In the genomic region with DNA sequence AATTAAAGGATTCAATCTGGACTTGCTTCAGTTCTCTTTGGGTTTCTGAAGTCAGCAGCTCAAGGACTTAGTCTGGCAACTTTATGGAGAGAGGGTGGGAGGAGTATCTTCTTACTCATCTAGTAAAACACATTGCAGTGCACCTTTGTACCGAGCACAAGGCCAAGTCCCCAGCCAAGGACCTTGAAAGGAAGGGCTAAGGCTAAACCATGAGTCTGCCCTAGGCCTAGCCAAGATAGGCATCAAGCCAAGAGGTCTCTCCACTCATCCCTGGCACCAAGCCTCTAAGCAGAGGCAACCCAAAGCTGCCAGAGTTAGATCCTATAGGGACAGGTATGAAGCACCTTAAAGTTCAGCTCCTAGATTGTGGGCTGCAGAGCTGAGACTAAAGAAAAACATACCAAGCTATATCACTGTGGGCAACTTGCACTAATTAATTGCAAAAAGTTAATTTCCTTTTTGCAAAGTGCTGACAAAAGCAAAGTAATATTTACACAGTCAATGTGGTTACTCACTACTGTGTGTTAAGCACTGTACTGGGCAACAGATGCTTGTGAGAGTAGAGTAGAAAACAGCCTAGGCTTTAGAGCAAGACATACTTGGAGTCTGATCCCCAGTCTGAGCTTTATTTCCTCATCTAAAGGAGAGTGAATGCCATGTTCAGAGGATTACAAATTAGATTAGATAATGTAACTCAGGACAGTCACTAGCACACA, we compare ENCODE assay signal across 12 cellular contexts. TPM values are rescaled to one million over a fixed set of nuclear protein-coding genes. Genes with fewer than 3 reads are reported as not detected.
DNase-seq lines count a peak whose midpoint lies in the region; ATAC-seq and TF ChIP-seq lines count a peak whose summit lies in the region.
"Had no signal": no experiment of that assay in that cellular context is flagged by ENCODE, and none has a peak within 500 bp of the region (broad histone marks: within the 10 kb centered on the region; RNA-seq: fewer than 3 reads in every experiment).

No MANE protein-coding gene starts in this region.

- peaks cover 6% of the 10 kb centered on the region for H3K36me3 ChIP-seq in CD8-positive, alpha-beta T cell (ENCODE audit: insufficient read depth, low read length)

- peaks cover 50% of the 10 kb centered on the region for H3K36me3 Mint-ChIP-seq in CD8-positive, alpha-beta T cell
- H3K36me3 Mint-ChIP-seq in activated T-helper 17 cell treated with anti-CD3 and anti-CD28 coated beads, Interleukin-2, amount 50 U/mL, for 72 hours (ENCODE audit: low read depth) = peaks cover 55% of the 10 kb centered on the region

- CTCF ChIA-PET in CD8-positive, alpha-beta T cell (lab: Charles Lee) = no interaction called here

- no peak overlapping the region for H3K27ac ChIP-seq in CD8-positive, alpha-beta T cell (ENCODE audit: low read depth, low read length)
- H3K27ac ChIP-seq in dorsolateral prefrontal cortex = peak overlapping the region in 9 of 59 donors; percentile 4 to 54 (median 11)

- no peak overlapping the region for H3K4me3 Mint-ChIP-seq in CD8-positive, alpha-beta T cell
- H3K4me3 Mint-ChIP-seq in activated T-helper 17 cell treated with anti-CD3 and anti-CD28 coated beads, Interleukin-2, amount 50 U/mL, for 72 hours = no peak overlapping the region
- H3K4me3 Mint-ChIP-seq: dendritic cell treated with granulocyte-macrophage colony-stimulating factor and Interleukin-4, amounts not matched to agents 40 ng/mL and 50 ng/mL, for 4 days; T-helper 2 cell treated with Interferon-gamma antibody and Interleukin-4, amounts not matched to agents 5 μg/mL and 100 μg/mL, for 36 hours had no signal

- no peak for TF ChIP-seq CTCF in CD8-positive, alpha-beta T cell (IDR thresholded peaks at IDR 0.05)
- no peak for TF ChIP-seq CTCF in dorsolateral prefrontal cortex (IDR thresholded peaks at IDR 0.05 in 54 of 56, conservative IDR thresholded peaks at IDR 0.05 in 2 of 56; ENCODE audit: low read depth in 1 of 56, partially characterized antibody in 56 of 56)

- no peaks in the 10 kb centered on the region for H3K27me3 Mint-ChIP-seq in CD8-positive, alpha-beta T cell (ENCODE audit: low read depth)
- H3K27me3 Mint-ChIP-seq in activated T-helper 17 cell treated with anti-CD3 and anti-CD28 coated beads, Interleukin-2, amount 50 U/mL, for 72 hours = no peaks in the 10 kb centered on the region
- H3K27me3 Mint-ChIP-seq: dendritic cell treated with granulocyte-macrophage colony-stimulating factor and Interleukin-4, amounts not matched to agents 40 ng/mL and 50 ng/mL, for 4 days had no signal

- H3K4me1 Mint-ChIP-seq in CD8-positive, alpha-beta T cell (ENCODE audit: low read depth) = peaks cover 5% of the 10 kb centered on the region
- no peaks in the 10 kb centered on the region for H3K4me1 Mint-ChIP-seq in activated T-helper 17 cell treated with anti-CD3 and anti-CD28 coated beads, Interleukin-2, amount 50 U/mL, for 72 hours

- no peak for ATAC-seq in CD8-positive, alpha-beta T cell
- no peak for ATAC-seq in activated T-helper 17 cell treated with anti-CD3 and anti-CD28 coated beads, Interleukin-2, amount 50 U/mL, for 72 hours (replicated peaks)
- no peak for ATAC-seq in GM19324 (IDR thresholded peaks at IDR 0.05; ENCODE audit: low FRiP score, unreplicated experiment)

- H3K27ac Mint-ChIP-seq in CD8-positive, alpha-beta T cell = peak overlapping the region; percentile 55
- peak overlapping the region; percentile 28 for H3K27ac Mint-ChIP-seq in activated T-helper 17 cell treated with anti-CD3 and anti-CD28 coated beads, Interleukin-2, amount 50 U/mL, for 72 hours
- H3K27ac Mint-ChIP-seq: dendritic cell treated with granulocyte-macrophage colony-stimulating factor and Interleukin-4, amounts not matched to agents 40 ng/mL and 50 ng/mL, for 4 days; T-helper 2 cell treated with Interferon-gamma antibody and Interleukin-4, amounts not matched to agents 5 μg/mL and 100 μg/mL, for 36 hours had no signal

- DNase-seq in CD8-positive, alpha-beta T cell = no peak
- DNase-seq in HT-29 (ENCODE audit: low spot score) (peak; percentile 24), mucosa of gallbladder (ENCODE audit: low spot score) (peak; percentile 42), NCI-H69 (lab: John Stamatoyannopoulos, UW) (no peak), 8988T (no peak), dorsolateral prefrontal cortex (no peak)
- DNase-seq: midbrain, NCI-H524 treated with DMSO at 0.1 percent for 48 hours had no signal

- POLR2A ChIA-PET in CD8-positive, alpha-beta T cell (lab: Charles Lee) = interaction anchor here (0.6 kb wide), 1 partner anchor 504 kb away, joined by 3 read pairs; no protein-coding TSS in a partner anchor

- H3K9me3 Mint-ChIP-seq in CD8-positive, alpha-beta T cell = no peaks in the 10 kb centered on the region
- no peaks in the 10 kb centered on the region for H3K9me3 Mint-ChIP-seq in activated T-helper 17 cell treated with anti-CD3 and anti-CD28 coated beads, Interleukin-2, amount 50 U/mL, for 72 hours
- H3K9me3 Mint-ChIP-seq: dendritic cell treated with granulocyte-macrophage colony-stimulating factor and Interleukin-4, amounts not matched to agents 40 ng/mL and 50 ng/mL, for 4 days; T-helper 2 cell treated with Interferon-gamma antibody and Interleukin-4, amounts not matched to agents 5 μg/mL and 100 μg/mL, for 36 hours had no signal

- no peak overlapping the region for H3K4me3 ChIP-seq in CD8-positive, alpha-beta T cell (ENCODE audit: low read depth, low read length)
- no peak overlapping the region for H3K4me3 ChIP-seq in dorsolateral prefrontal cortex

- intact Hi-C loops in CD8-positive, alpha-beta T cell (cut with DNase I, micrococcal nuclease) = no loop called here
- intact Hi-C loops in dorsolateral prefrontal cortex (cut with DNase I) = no loop called here

- no peaks in the 10 kb centered on the region for H3K4me1 ChIP-seq in CD8-positive, alpha-beta T cell (ENCODE audit: insufficient read depth, low read length)

- no peaks in the 10 kb centered on the region for H3K27me3 ChIP-seq in CD8-positive, alpha-beta T cell (ENCODE audit: insufficient read depth, low read length)
- H3K27me3 ChIP-seq in dorsolateral prefrontal cortex = no peaks in the 10 kb centered on the region

- H3K9me3 ChIP-seq in CD8-positive, alpha-beta T cell (ENCODE audit: low read length) = no peaks in the 10 kb centered on the region

RNA-seq across cellular contexts. Expression of a gene that starts 7.3 kb away (rescaled TPM):
- 10 to 100 TPM; 22.0 to 25.1 TPM for total RNA-seq in CD8-positive, alpha-beta T cell
- 308 and 352 TPM in 2 replicates for total RNA-seq in HT-29 (2014; rRNA removed; shearing (Covaris generic))
- 100 to 1,000 TPM in 1 of 2 donors, 10 to 100 TPM in 1; 56.2 to 104 TPM for total RNA-seq in activated T-helper 17 cell treated with anti-CD3 and anti-CD28 coated beads, Interleukin-2, amount 50 U/mL, for 72 hours
- total RNA-seq in mucosa of gallbladder = 76.3 TPM
- total RNA-seq in dorsolateral prefrontal cortex = 10 to 100 TPM; 20.8 to 58.4 (median 35.4) TPM

RNA-seq across cellular contexts. Expression of a gene that starts 7.4 kb away (rescaled TPM):
- 1 to 10 TPM; 6.2 to 6.4 TPM for total RNA-seq in CD8-positive, alpha-beta T cell
- 10.6 and 12.3 TPM in 2 replicates for total RNA-seq in HT-29 (2014; rRNA removed; shearing (Covaris generic))
- 10 to 100 TPM; 32.0 to 40.6 TPM for total RNA-seq in activated T-helper 17 cell treated with anti-CD3 and anti-CD28 coated beads, Interleukin-2, amount 50 U/mL, for 72 hours
- total RNA-seq in mucosa of gallbladder = 19.5 TPM
- 10 to 100 TPM; 27.3 to 94.7 (median 55.4) TPM for total RNA-seq in dorsolateral prefrontal cortex

Comparison
In these comparisons a context has a peak if more than half of its experiments do, and no peak if none do; other contexts are left out.
1. DNase-seq: peak in HT-29 (single experiment) and mucosa of gallbladder (single experiment); none in CD8-positive, alpha-beta T cell (0 of 7), NCI-H69 (single experiment), 8988T (single experiment) and dorsolateral prefrontal cortex (0 of 10).